17 cellular contexts compared by ENCODE assay signal in genomic region chr5:42483472-42484154, GRCh38.
DNase-seq lines count a peak whose midpoint lies in the region; ATAC-seq and TF ChIP-seq lines count a peak whose summit lies in the region.
"Had no signal": no experiment of that assay in that cellular context is flagged by ENCODE, and none has a peak within 500 bp of the region (broad histone marks: within the 10 kb centered on the region; RNA-seq: fewer than 3 reads in every experiment).

No MANE protein-coding gene starts in this region.

- intact Hi-C loops in natural killer cell (cut with micrococcal nuclease) = no loop called here

- H3K9me3 Mint-ChIP-seq in natural killer cell = peaks cover 0 to 2% of the 10 kb centered on the region in 2 donors

- no peaks in the 10 kb centered on the region for H3K4me1 Mint-ChIP-seq in natural killer cell

- ATAC-seq in GM18520 (IDR thresholded peaks at IDR 0.05; ENCODE audit: unreplicated experiment) (peak; percentile 92), GM21390 (IDR thresholded peaks at IDR 0.05; ENCODE audit: unreplicated experiment) (peak; percentile 83), HG03108 (IDR thresholded peaks at IDR 0.05; ENCODE audit: unreplicated experiment) (peak; percentile 70), SK-N-SH treated with all-trans-retinoic acid at 6 μM for 48 hours (no peak), natural killer cell (no peak)
- ATAC-seq: HCT116, K562 had no signal

- H3K27ac Mint-ChIP-seq in natural killer cell = no peak overlapping the region
- H3K27ac Mint-ChIP-seq: brain had no signal

- DNase-seq in fibroblast of mammary gland (ENCODE audit: low read depth) (peak; percentile 12), natural killer cell (no peak), KG1 (lab: John Stamatoyannopoulos, UW) (no peak), coronary artery (ENCODE audit: low spot score) (no peak)
- DNase-seq: activated T-cell treated with anti-CD3 and anti-CD28 coated beads, Interleukin-2, amount 50 U/mL, for 48 hours; BE2C; esophagus squamous epithelium; islet precursor cell; stimulated activated CD4-positive, alpha-beta T cell treated with anti-CD3 and anti-CD28 coated beads, Interleukin-12 subunit alpha, Interleukin-12 subunit beta, amount 100 ng/mL, for 4 hours had no signal

- TF ChIP-seq CTCF in fibroblast of mammary gland (conservative IDR thresholded peaks at IDR 0.05; ENCODE audit: control insufficient read depth, insufficient read depth, low read depth, low read length) = no peak
- no peak for TF ChIP-seq CTCF in natural killer cell (IDR thresholded peaks at IDR 0.05)
- no peak for TF ChIP-seq CTCF in coronary artery (IDR thresholded peaks at IDR 0.05)

- H3K27me3 Mint-ChIP-seq in natural killer cell (ENCODE audit: low read depth in 2 of 2) = no peaks in the 10 kb centered on the region
- H3K27me3 Mint-ChIP-seq: brain had no signal

- H3K27ac ChIP-seq in coronary artery = no peak overlapping the region
- H3K27ac ChIP-seq: esophagus squamous epithelium had no signal

- H3K4me3 Mint-ChIP-seq in natural killer cell = no peak overlapping the region
- H3K4me3 Mint-ChIP-seq: brain, nephron had no signal

- H3K36me3 Mint-ChIP-seq in natural killer cell = no peaks in the 10 kb centered on the region

- H3K4me3 ChIP-seq in fibroblast of mammary gland (ENCODE audit: control insufficient read depth, low read depth, low read length) (no peak overlapping the region), coronary artery (no peak overlapping the region)
- H3K4me3 ChIP-seq: esophagus squamous epithelium, K562 had no signal

TF ChIP-seq in SK-N-SH treated with all-trans-retinoic acid at 6 μM for 48 hours, 23 proteins besides CTCF, POLR2A, EP300 and RAD21:
- TF ChIP-seq CSRNP3 (CRISPR knock-in tag; IDR thresholded peaks at IDR 0.05) (no peak), POU6F1 (CRISPR knock-in tag; IDR thresholded peaks at IDR 0.05; ENCODE audit: borderline replicate concordance, low read depth) (no peak), CSDC2 (CRISPR knock-in tag; IDR thresholded peaks at IDR 0.05) (no peak), TCF4 (CRISPR knock-in tag; IDR thresholded peaks at IDR 0.05; ENCODE audit: borderline replicate concordance) (no peak), ZFP30 (CRISPR knock-in tag; IDR thresholded peaks at IDR 0.05) (no peak), PPARA (CRISPR knock-in tag; IDR thresholded peaks at IDR 0.05; ENCODE audit: borderline replicate concordance) (no peak), ZNF565 (CRISPR knock-in tag; conservative IDR thresholded peaks at IDR 0.05; ENCODE audit: low read depth) (no peak), TOX (CRISPR knock-in tag; IDR thresholded peaks at IDR 0.05; ENCODE audit: borderline replicate concordance) (no peak), TSHZ2 (CRISPR knock-in tag; IDR thresholded peaks at IDR 0.05) (no peak), ZC3H10 (CRISPR knock-in tag; IDR thresholded peaks at IDR 0.05) (no peak), PATZ1 (CRISPR knock-in tag; IDR thresholded peaks at IDR 0.05; ENCODE audit: borderline replicate concordance) (no peak), BACH2 (CRISPR knock-in tag; IDR thresholded peaks at IDR 0.05; ENCODE audit: borderline replicate concordance) (no peak), ESRRG (CRISPR knock-in tag; IDR thresholded peaks at IDR 0.05) (no peak), CREB5 (CRISPR knock-in tag; IDR thresholded peaks at IDR 0.05; ENCODE audit: low read depth) (no peak)
TF ChIP-seq in SK-N-SH treated with all-trans-retinoic acid at 6 μM for 48 hours: peak in this region for 0.

Comparison
In these comparisons a context has a peak if more than half of its experiments do, and no peak if none do; other contexts are left out.
1. ATAC-seq: peak in GM18520 (single experiment), GM21390 (single experiment) and HG03108 (single experiment); none in SK-N-SH treated with all-trans-retinoic acid at 6 μM for 48 hours (single experiment) and natural killer cell (0 of 3).